ENCODE assay signal across 1 cellular context in the genomic region with DNA sequence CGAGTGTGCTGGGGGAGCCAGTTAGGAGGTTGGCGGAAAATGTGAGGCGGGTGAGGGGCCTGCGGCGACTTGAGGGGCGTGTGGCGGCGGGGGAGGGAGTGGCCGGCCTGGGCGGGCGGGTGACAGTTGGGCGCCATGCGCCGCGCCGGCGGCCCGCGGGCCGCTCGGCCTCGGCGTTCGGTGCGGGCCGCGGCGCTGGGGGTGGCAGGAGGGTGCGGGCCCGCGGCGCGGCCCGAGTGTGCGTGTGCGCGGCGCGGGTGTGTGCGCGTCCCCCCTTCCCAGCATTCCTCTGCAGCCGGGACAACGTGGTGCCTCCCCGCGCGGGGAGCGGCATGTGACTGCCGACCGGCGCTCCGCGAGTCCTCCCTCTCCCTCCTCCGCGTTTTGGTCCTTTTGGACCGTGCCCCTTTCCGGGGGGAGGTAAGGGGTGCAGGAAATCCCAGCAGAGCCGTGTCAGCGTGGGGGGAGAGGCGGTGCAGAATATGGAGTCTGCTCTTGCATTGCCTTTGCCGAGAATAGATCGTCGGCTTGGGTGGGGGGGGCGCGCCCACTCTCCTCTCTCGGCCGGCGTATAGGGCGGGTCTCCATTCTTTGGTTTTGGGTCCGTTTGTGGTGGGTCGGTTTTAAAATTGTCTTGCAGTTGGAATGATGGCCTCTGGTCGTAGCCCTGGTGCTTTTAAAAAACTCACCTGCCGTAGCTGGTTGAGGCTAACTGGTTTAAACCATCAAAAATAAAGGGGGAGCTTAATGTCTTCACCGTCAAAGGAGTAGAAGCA.
A peak's percentile ranks its signal among the peaks of the same experiment; 100 is the strongest.
TF ChIP-seq lines count a peak whose summit lies in the region.

No MANE protein-coding gene starts in this region.

TF ChIP-seq in HEK293, 187 proteins besides CTCF, POLR2A, EP300 and RAD21 (continued from another document and continues in another):
- TF ChIP-seq ZNF311 (tag by site-specific recombination; IDR thresholded peaks at IDR 0.05; ENCODE audit: borderline replicate concordance): no peak
- no peak for TF ChIP-seq ZNF830 (tag by site-specific recombination; IDR thresholded peaks at IDR 0.05; ENCODE audit: low read depth)
- no peak for TF ChIP-seq PRDM6 (tag by site-specific recombination; IDR thresholded peaks at IDR 0.05)
- no peak for TF ChIP-seq ZNF624 (tag by site-specific recombination; IDR thresholded peaks at IDR 0.05)
- peak; percentile 23; the same call in 1 of the 2 replicates for TF ChIP-seq ZNF394 (tag by site-specific recombination; IDR thresholded peaks at IDR 0.05; ENCODE audit: borderline replicate concordance)
- TF ChIP-seq ZFHX2 (tag by site-specific recombination; conservative IDR thresholded peaks at IDR 0.05): peak; percentile 91
- TF ChIP-seq ZNF704 (tag by site-specific recombination; IDR thresholded peaks at IDR 0.05): 0 out of 2 replicates have a peak, but pooled peaks have one; percentile 7
- TF ChIP-seq, protein P1, sequence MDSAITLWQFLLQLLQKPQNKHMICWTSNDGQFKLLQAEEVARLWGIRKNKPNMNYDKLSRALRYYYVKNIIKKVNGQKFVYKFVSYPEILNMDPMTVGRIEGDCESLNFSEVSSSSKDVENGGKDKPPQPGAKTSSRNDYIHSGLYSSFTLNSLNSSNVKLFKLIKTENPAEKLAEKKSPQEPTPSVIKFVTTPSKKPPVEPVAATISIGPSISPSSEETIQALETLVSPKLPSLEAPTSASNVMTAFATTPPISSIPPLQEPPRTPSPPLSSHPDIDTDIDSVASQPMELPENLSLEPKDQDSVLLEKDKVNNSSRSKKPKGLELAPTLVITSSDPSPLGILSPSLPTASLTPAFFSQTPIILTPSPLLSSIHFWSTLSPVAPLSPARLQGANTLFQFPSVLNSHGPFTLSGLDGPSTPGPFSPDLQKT (IDR thresholded peaks at IDR 0.05; ENCODE audit: borderline replicate concordance, low read depth, low read length): no peak
- no peak for TF ChIP-seq ZNF544 (tag by site-specific recombination; IDR thresholded peaks at IDR 0.05)
- TF ChIP-seq, protein P2, sequence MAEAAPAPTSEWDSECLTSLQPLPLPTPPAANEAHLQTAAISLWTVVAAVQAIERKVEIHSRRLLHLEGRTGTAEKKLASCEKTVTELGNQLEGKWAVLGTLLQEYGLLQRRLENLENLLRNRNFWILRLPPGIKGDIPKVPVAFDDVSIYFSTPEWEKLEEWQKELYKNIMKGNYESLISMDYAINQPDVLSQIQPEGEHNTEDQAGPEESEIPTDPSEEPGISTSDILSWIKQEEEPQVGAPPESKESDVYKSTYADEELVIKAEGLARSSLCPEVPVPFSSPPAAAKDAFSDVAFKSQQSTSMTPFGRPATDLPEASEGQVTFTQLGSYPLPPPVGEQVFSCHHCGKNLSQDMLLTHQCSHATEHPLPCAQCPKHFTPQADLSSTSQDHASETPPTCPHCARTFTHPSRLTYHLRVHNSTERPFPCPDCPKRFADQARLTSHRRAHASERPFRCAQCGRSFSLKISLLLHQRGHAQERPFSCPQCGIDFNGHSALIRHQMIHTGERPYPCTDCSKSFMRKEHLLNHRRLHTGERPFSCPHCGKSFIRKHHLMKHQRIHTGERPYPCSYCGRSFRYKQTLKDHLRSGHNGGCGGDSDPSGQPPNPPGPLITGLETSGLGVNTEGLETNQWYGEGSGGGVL (tag by site-specific recombination; IDR thresholded peaks at IDR 0.05): peak; percentile 80
- 0 out of 2 replicates have a peak, but pooled peaks have one; percentile 14 for TF ChIP-seq ZIC2 (tag by site-specific recombination; IDR thresholded peaks at IDR 0.05)
- no peak for TF ChIP-seq ZNF623 (tag by site-specific recombination; IDR thresholded peaks at IDR 0.05)
- peak; percentile 81 for TF ChIP-seq KLF8 (tag by site-specific recombination; IDR thresholded peaks at IDR 0.05)
- TF ChIP-seq ZNF37A (tag by site-specific recombination; IDR thresholded peaks at IDR 0.05): no peak
- no peak for TF ChIP-seq ZFP3 (tag by site-specific recombination; IDR thresholded peaks at IDR 0.05; ENCODE audit: low read depth)
- TF ChIP-seq ZNF138 (tag by site-specific recombination; IDR thresholded peaks at IDR 0.05; ENCODE audit: borderline replicate concordance): no peak
- TF ChIP-seq ZNF791 (tag by site-specific recombination; IDR thresholded peaks at IDR 0.05): no peak
- TF ChIP-seq ZNF114 (tag by site-specific recombination; IDR thresholded peaks at IDR 0.05): no peak
- TF ChIP-seq MZF1 (tag by site-specific recombination; IDR thresholded peaks at IDR 0.05; ENCODE audit: borderline replicate concordance): peak; percentile 68
- no peak for TF ChIP-seq TRIM28 (IDR thresholded peaks at IDR 0.05; ENCODE audit: borderline replicate concordance, low read length)
- TF ChIP-seq ZNF175 (tag by site-specific recombination; IDR thresholded peaks at IDR 0.05): no peak
- TF ChIP-seq ZBTB8A (tag by site-specific recombination; IDR thresholded peaks at IDR 0.05): 0 out of 2 replicates have a peak, but pooled peaks have one; percentile 5
- peak; percentile 96 for TF ChIP-seq ZBTB26 (tag by site-specific recombination; optimal IDR thresholded peaks at IDR 0.05)
- peak; percentile 27; the same call in 1 of the 2 replicates for TF ChIP-seq ZBTB11 (tag by site-specific recombination; conservative IDR thresholded peaks at IDR 0.05; ENCODE audit: low read depth)
- TF ChIP-seq ZSCAN30 (tag by site-specific recombination; IDR thresholded peaks at IDR 0.05): peak; percentile 75
- no peak for TF ChIP-seq ZNF555 (tag by site-specific recombination; conservative IDR thresholded peaks at IDR 0.05)
- no peak for TF ChIP-seq ZNF48 (tag by site-specific recombination; IDR thresholded peaks at IDR 0.05)
- TF ChIP-seq EGR2 (tag by site-specific recombination; IDR thresholded peaks at IDR 0.05; ENCODE audit: low read depth): peak; percentile 91
- TF ChIP-seq MYNN (tag by site-specific recombination; IDR thresholded peaks at IDR 0.05; ENCODE audit: borderline replicate concordance): no peak
- TF ChIP-seq ZNF670 (tag by site-specific recombination; IDR thresholded peaks at IDR 0.05; ENCODE audit: low read depth): no peak
- peak; percentile 52 for TF ChIP-seq ZBTB17 (tag by site-specific recombination; IDR thresholded peaks at IDR 0.05)
- TF ChIP-seq ZNF501 (tag by site-specific recombination; IDR thresholded peaks at IDR 0.05): peak; percentile 39; the same call in 1 of the 2 replicates
- no peak for TF ChIP-seq ZSCAN16 (tag by site-specific recombination; IDR thresholded peaks at IDR 0.05)
- TF ChIP-seq KLF9 (tag by site-specific recombination; IDR thresholded peaks at IDR 0.05; ENCODE audit: low read depth): peak; percentile 54
- no peak for TF ChIP-seq BCL6B (tag by site-specific recombination; IDR thresholded peaks at IDR 0.05)
- TF ChIP-seq ZNF660 (tag by site-specific recombination; IDR thresholded peaks at IDR 0.05): peak; percentile 29; the same call in 1 of the 2 replicates
- TF ChIP-seq, protein P3, sequence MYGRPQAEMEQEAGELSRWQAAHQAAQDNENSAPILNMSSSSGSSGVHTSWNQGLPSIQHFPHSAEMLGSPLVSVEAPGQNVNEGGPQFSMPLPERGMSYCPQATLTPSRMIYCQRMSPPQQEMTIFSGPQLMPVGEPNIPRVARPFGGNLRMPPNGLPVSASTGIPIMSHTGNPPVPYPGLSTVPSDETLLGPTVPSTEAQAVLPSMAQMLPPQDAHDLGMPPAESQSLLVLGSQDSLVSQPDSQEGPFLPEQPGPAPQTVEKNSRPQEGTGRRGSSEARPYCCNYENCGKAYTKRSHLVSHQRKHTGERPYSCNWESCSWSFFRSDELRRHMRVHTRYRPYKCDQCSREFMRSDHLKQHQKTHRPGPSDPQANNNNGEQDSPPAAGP (tag by site-specific recombination; IDR thresholded peaks at IDR 0.05): 0 out of 2 replicates have a peak, but pooled peaks have one; percentile 16
- peak; percentile 80 for TF ChIP-seq GLIS2 (tag by site-specific recombination; IDR thresholded peaks at IDR 0.05)
- TF ChIP-seq HIC1 (tag by site-specific recombination; IDR thresholded peaks at IDR 0.05): no peak
- 0 out of 2 replicates have a peak, but pooled peaks have one; percentile 46 for TF ChIP-seq ZNF391 (tag by site-specific recombination; IDR thresholded peaks at IDR 0.05; ENCODE audit: borderline replicate concordance, low read depth)
- TF ChIP-seq ZNF16 (tag by site-specific recombination; IDR thresholded peaks at IDR 0.05; ENCODE audit: low read depth): no peak
- TF ChIP-seq ZNF654 (tag by site-specific recombination; IDR thresholded peaks at IDR 0.05; ENCODE audit: low read depth): no peak
- no peak for TF ChIP-seq ZNF677 (tag by site-specific recombination; IDR thresholded peaks at IDR 0.05)
